ENCODE assay signal across 18 cellular contexts in genomic region chr16:48373258-48374050, GRCh38. TPM values are rescaled to one million over a fixed set of nuclear protein-coding genes. Genes with fewer than 3 reads are reported as not detected.
A peak's percentile ranks its signal among the peaks of the same experiment; 100 is the strongest.
DNase-seq lines count a peak whose midpoint lies in the region; ATAC-seq and TF ChIP-seq lines count a peak whose summit lies in the region.
"Had no signal": no experiment of that assay in that cellular context is flagged by ENCODE, and none has a peak within 500 bp of the region (broad histone marks: within the 10 kb centered on the region; RNA-seq: fewer than 3 reads in every experiment).

No MANE protein-coding gene starts in this region.

- in situ Hi-C loops in SK-MEL-5 (cut with HindIII; ENCODE audit: low pct_unique_long_range_greater_than_20kb, low sequenced_read_pairs) = no loop called here

- H3K27me3 ChIP-seq in psoas muscle (ENCODE audit: insufficient read depth in 3 of 3, low read length in 2 of 3) = no peaks in the 10 kb centered on the region
- H3K27me3 ChIP-seq: pancreas, spleen, transverse colon had no signal

- H3K36me3 ChIP-seq in psoas muscle (ENCODE audit: insufficient read depth in 1 of 2, low read depth in 1 of 2) = no peaks in the 10 kb centered on the region
- H3K36me3 ChIP-seq: pancreas, spleen, transverse colon had no signal

- H3K9me3 ChIP-seq in psoas muscle = no peaks in the 10 kb centered on the region
- H3K9me3 ChIP-seq: pancreas, spleen, transverse colon had no signal

- 71 to 87% (median 75%) methylated on average over 5 of the region's 5 CpGs for WGBS in psoas muscle, 3 donors

- no peak for TF ChIP-seq CTCF in psoas muscle (IDR thresholded peaks at IDR 0.05)

- ATAC-seq in psoas muscle (peak; percentile 45 to 65 (median 52)), GM19324 (IDR thresholded peaks at IDR 0.05; ENCODE audit: low FRiP score, unreplicated experiment) (no peak), GM19395 (IDR thresholded peaks at IDR 0.05; ENCODE audit: unreplicated experiment) (no peak)
- ATAC-seq: Panc1; stimulated activated effector memory CD8-positive, alpha-beta T cell treated with anti-CD3 and anti-CD28 coated beads, Interleukin-12 subunit alpha, Interleukin-12 subunit beta, amount 100 ng/mL, for 72 hours had no signal

- intact Hi-C loops in psoas muscle (cut with DNase I) = no loop called here

- peak; percentile 4 for DNase-seq in SIG-M5 treated with dmso at 0.1 percent for 504 hours (lab: John Stamatoyannopoulos, UW; ENCODE audit: unreplicated experiment)
- no peak for DNase-seq in SIG-M5 (lab: John Stamatoyannopoulos, UW)
- peak; percentile 54 for DNase-seq in SK-MEL-5 (ENCODE audit: low read depth, low spot score)
- DNase-seq in foreskin melanocyte = peak; percentile 62
- no peak for DNase-seq in psoas muscle
- DNase-seq in nucleus accumbens (lab: John Stamatoyannopoulos, UW) = no peak
- DNase-seq: activated CD4-positive, alpha-beta T cell treated with anti-CD3 and anti-CD28 coated beads for 1 hour; activated CD8-positive, alpha-beta memory T cell treated with anti-CD3 and anti-CD28 coated beads, Interleukin-2, amount 50 U/mL, for 4 hours; NCI-H1105 treated with DMSO at 0.1 percent for 48 hours; NCI-H774; pancreas; spleen; transverse colon had no signal

- peak overlapping the region; percentile 54 for H3K27ac ChIP-seq in psoas muscle
- H3K27ac ChIP-seq: C4-2B, pancreas, transverse colon had no signal

- peaks cover 84% of the 10 kb centered on the region for H3K4me1 ChIP-seq in psoas muscle

- peak overlapping the region; percentile 3 for H3K4me3 ChIP-seq in psoas muscle
- H3K4me3 ChIP-seq: pancreas, spleen, transverse colon had no signal

RNA-seq across cellular contexts. Expression of gene SIAH1, which starts 11.8 kb away (rescaled TPM):
- total RNA-seq in SK-MEL-5 (2014; rRNA removed; shearing (Covaris generic)) = 33.2 and 34.7 TPM in 2 replicates
- polyA plus RNA-seq in SK-MEL-5 (2015; cell fraction: cytosol; rRNA removed) = 24.2 and 28.1 TPM in 2 replicates
- polyA plus RNA-seq in SK-MEL-5 (2015; cell fraction: nucleus; rRNA removed) = 22.9 and 34.8 TPM in 2 replicates
- 10 to 100 TPM; 16.2 to 26.0 (median 18.6) TPM for total RNA-seq in psoas muscle
- polyA plus RNA-seq in psoas muscle = 10 to 100 TPM; 10.4 to 19.0 (median 16.2) TPM

Comparison
In these comparisons a context has a peak if more than half of its experiments do, and no peak if none do; other contexts are left out.
1. DNase-seq: peak in SIG-M5 treated with dmso at 0.1 percent for 504 hours (single experiment), SK-MEL-5 (single experiment) and foreskin melanocyte (single experiment); none in SIG-M5 (single experiment), psoas muscle (0 of 2) and nucleus accumbens (0 of 56).
2. ATAC-seq: peak in psoas muscle (4 of 4); none in GM19324 (single experiment) and GM19395 (single experiment).